Comparison of ENCODE assay signal across 8 cellular contexts in genomic region chr14:106334428-106335107, GRCh38.
DNase-seq lines count a peak whose midpoint lies in the region; ATAC-seq and TF ChIP-seq lines count a peak whose summit lies in the region.
"Not testable (repeated sequence)": the region's sequence is repeated elsewhere in the genome, so short reads cannot be mapped to it uniquely, and the experiment has no call there.

No MANE protein-coding gene starts in this region.

- peak; percentile 80 for TF ChIP-seq CTCF in C4-2B (conservative IDR thresholded peaks at IDR 0.05)
- TF ChIP-seq CTCF in activated CD8-positive, alpha-beta T cell treated with anti-CD3 and anti-CD28 coated beads for 36 hours (IDR thresholded peaks at IDR 0.05) = peak; percentile 62

- TF ChIP-seq POLR2A in Raji (IDR thresholded peaks at IDR 0.05; ENCODE audit: insufficient read depth, low read depth, low read length) = peak; percentile 40; the same call in 1 of the 2 replicates

- POLR2A ChIA-PET in activated CD8-positive, alpha-beta T cell treated with anti-CD3 and anti-CD28 coated beads for 36 hours (lab: Charles Lee) = not testable (repeated sequence)

- DNase-seq in activated CD8-positive, alpha-beta T cell treated with anti-CD3 and anti-CD28 coated beads for 36 hours = peak; percentile 97
- DNase-seq in activated effector memory CD4-positive, alpha-beta T cell treated with anti-CD3 and anti-CD28 coated beads, Interleukin-2, amount 50 U/mL, for 16 hours = peak; percentile 91
- peak; percentile 64 for DNase-seq in Right ventricle myocardium inferior (ENCODE audit: missing footprints)
- peak; percentile 86 to 92 (median 91) for DNase-seq in stimulated activated CD4-positive, alpha-beta T cell treated with anti-CD3 and anti-CD28 coated beads, Interleukin-12 subunit alpha, Interleukin-12 subunit beta, amount 100 ng/mL, for 48 hours (ENCODE audit: low read depth in 2 of 3, low spot score in 1 of 3)
- DNase-seq in stimulated activated CD8-positive, alpha-beta memory T cell treated with anti-CD3 and anti-CD28 coated beads, Interleukin-4, amount 100 ng/mL, for 1 hour (ENCODE audit: low read depth in 2 of 2, low spot score in 1 of 2) = peak; percentile 41 to 52

- not testable (repeated sequence) for H3K27ac ChIP-seq in C4-2B

- not testable (repeated sequence) for H3K9me3 Mint-ChIP-seq in activated CD8-positive, alpha-beta T cell treated with anti-CD3 and anti-CD28 coated beads for 36 hours

- intact Hi-C loops in activated CD8-positive, alpha-beta T cell treated with anti-CD3 and anti-CD28 coated beads for 36 hours (cut with micrococcal nuclease); Right ventricle myocardium inferior (cut with DNase I): not testable (repeated sequence)

- not testable (repeated sequence) for H3K4me1 Mint-ChIP-seq in activated CD8-positive, alpha-beta T cell treated with anti-CD3 and anti-CD28 coated beads for 36 hours (ENCODE audit: low read depth)

- CTCF ChIA-PET in activated CD8-positive, alpha-beta T cell treated with anti-CD3 and anti-CD28 coated beads for 36 hours (lab: Charles Lee) = not testable (repeated sequence)

- H3K36me3 Mint-ChIP-seq in activated CD8-positive, alpha-beta T cell treated with anti-CD3 and anti-CD28 coated beads for 36 hours (ENCODE audit: low read depth) = not testable (repeated sequence)

- H3K4me3 Mint-ChIP-seq in activated CD8-positive, alpha-beta T cell treated with anti-CD3 and anti-CD28 coated beads for 36 hours = not testable (repeated sequence)

- peak; percentile 54 for ATAC-seq in GM19023 (IDR thresholded peaks at IDR 0.05; ENCODE audit: unreplicated experiment)
- peak; percentile 71 for ATAC-seq in activated CD8-positive, alpha-beta T cell treated with anti-CD3 and anti-CD28 coated beads for 36 hours
- ATAC-seq in Right ventricle myocardium inferior = not testable (repeated sequence)

- H3K27ac Mint-ChIP-seq in activated CD8-positive, alpha-beta T cell treated with anti-CD3 and anti-CD28 coated beads for 36 hours = not testable (repeated sequence)

- peaks cover 14% of the 10 kb centered on the region for H3K27me3 Mint-ChIP-seq in activated CD8-positive, alpha-beta T cell treated with anti-CD3 and anti-CD28 coated beads for 36 hours

Comparison
In these comparisons a context has a peak if more than half of its experiments do, and no peak if none do; other contexts are left out.
1. DNase-seq: peak in every context shown above with its lines; median percentile 97 in activated CD8-positive, alpha-beta T cell treated with anti-CD3 and anti-CD28 coated beads for 36 hours; 91 in activated effector memory CD4-positive, alpha-beta T cell treated with anti-CD3 and anti-CD28 coated beads, Interleukin-2, amount 50 U/mL, for 16 hours; 91 in stimulated activated CD4-positive, alpha-beta T cell treated with anti-CD3 and anti-CD28 coated beads, Interleukin-12 subunit alpha, Interleukin-12 subunit beta, amount 100 ng/mL, for 48 hours; 64 in Right ventricle myocardium inferior; 46 in stimulated activated CD8-positive, alpha-beta memory T cell treated with anti-CD3 and anti-CD28 coated beads, Interleukin-4, amount 100 ng/mL, for 1 hour.